Comparison of ENCODE assay signal across 4 cellular contexts in the genomic region with DNA sequence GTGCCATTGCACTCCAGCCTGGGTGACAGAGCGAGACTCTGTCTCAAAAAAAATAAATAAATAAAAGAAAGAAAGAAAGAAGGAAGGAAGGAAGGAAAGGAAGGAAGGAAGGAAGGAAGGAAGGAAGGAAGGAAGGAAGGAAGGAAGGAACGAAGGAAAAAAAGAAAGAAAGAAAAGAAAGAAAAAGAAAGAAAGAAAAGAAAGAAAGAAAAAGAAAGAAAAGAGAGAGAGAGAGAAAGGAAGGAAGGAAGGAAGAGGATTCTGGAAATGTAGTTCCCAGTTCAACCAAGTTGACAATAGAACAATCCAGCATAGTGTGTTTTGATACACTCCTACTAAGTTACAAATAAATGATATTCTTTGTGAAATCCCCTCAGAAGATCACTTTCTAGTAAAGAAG.
DNase-seq lines count a peak whose midpoint lies in the region; ATAC-seq, FAIRE-seq and TF ChIP-seq lines count a peak whose summit lies in the region.
"Not testable (repeated sequence)": the region's sequence is repeated elsewhere in the genome, so short reads cannot be mapped to it uniquely, and the experiment has no call there.

No MANE protein-coding gene starts in this region.

- H3K4me3 ChIP-seq in CD4-positive, CD25-positive, alpha-beta regulatory T cell (ENCODE audit: low read depth, low read length); HEK293 (ENCODE audit: low read depth, low read length); Panc1 (ENCODE audit: low read depth in 2 of 2, low read length in 2 of 2); K562: not testable (repeated sequence)

- H3K4me3 Mint-ChIP-seq in CD4-positive, CD25-positive, alpha-beta regulatory T cell, result not testable (repeated sequence)

- not testable (repeated sequence) for H3K9me3 Mint-ChIP-seq in CD4-positive, CD25-positive, alpha-beta regulatory T cell

- DNase-seq in CD4-positive, CD25-positive, alpha-beta regulatory T cell; Panc1 (ENCODE audit: low read depth, low spot score); K562 (ENCODE audit: extremely low read depth in 1 of 4, low spot score in 3 of 4): not testable (repeated sequence)

- not testable (repeated sequence) for BruUV-seq in Panc1 (replicated peaks; lab: Mats Ljungman, UMichigan); K562 (replicated peaks; lab: Mats Ljungman, UMichigan)

- CTCF ChIA-PET in HEK293 (lab: Yijun Ruan, JAX); Panc1 (lab: Charles Lee); K562 (lab: Yijun Ruan, JAX; ENCODE audit: low intra/inter-chr PET ratio): not testable (repeated sequence)

- H2AFZ ChIP-seq in K562 (ENCODE audit: low read depth, low read length), result not testable (repeated sequence)

- H3K4me1 ChIP-seq in CD4-positive, CD25-positive, alpha-beta regulatory T cell (ENCODE audit: control insufficient read depth, insufficient read depth, low read length, poor library complexity, severe bottlenecking), result peaks cover 32% of the 10 kb centered on the region
- not testable (repeated sequence) for H3K4me1 ChIP-seq in HEK293 (ENCODE audit: control insufficient read depth, insufficient read depth, low read length); K562 (replicated peaks in 1 of 2; ENCODE audit: control insufficient read depth in 2 of 2, insufficient read depth in 2 of 2, low read length in 2 of 2)
- peaks cover 15% of the 10 kb centered on the region for H3K4me1 ChIP-seq in Panc1 (ENCODE audit: control insufficient read depth, insufficient read depth, low read length)

- H3K27me3 ChIP-seq in CD4-positive, CD25-positive, alpha-beta regulatory T cell (ENCODE audit: control insufficient read depth, insufficient read depth, low read length); Panc1 (ENCODE audit: control insufficient read depth, insufficient read depth, low read length); K562 (ENCODE audit: control insufficient read depth in 2 of 2, insufficient read depth in 2 of 2, low read length in 2 of 2): not testable (repeated sequence)

- intact Hi-C loops in Panc1 (cut with micrococcal nuclease; ENCODE audit: unreplicated experiment); K562 (cut with micrococcal nuclease): not testable (repeated sequence)

- H3K27ac ChIP-seq in CD4-positive, CD25-positive, alpha-beta regulatory T cell (ENCODE audit: insufficient read depth, low read length, poor library complexity, severe bottlenecking); HEK293 (ENCODE audit: extremely low read depth, low read depth, low read length); K562 (ENCODE audit: extremely low read depth, low read depth, low read length): not testable (repeated sequence)
- H3K27ac ChIP-seq in Panc1 (ENCODE audit: low read length), result peak overlapping the region; percentile 18; the same call in 1 of the 2 replicates

- not testable (repeated sequence) for H3K79me2 ChIP-seq in K562 (ENCODE audit: control insufficient read depth, insufficient read depth, low read length)

- not testable (repeated sequence) for H3K9me3 ChIP-seq in CD4-positive, CD25-positive, alpha-beta regulatory T cell (ENCODE audit: control insufficient read depth in 2 of 2, low read length in 2 of 2); HEK293 (ENCODE audit: control insufficient read depth, insufficient read depth, low read depth, low read length); Panc1 (ENCODE audit: control insufficient read depth, insufficient read depth, low read depth, low read length); K562 (replicated peaks; ENCODE audit: control insufficient read depth, insufficient read depth, low read depth, low read length)

- TF ChIP-seq POLR2A in K562 (conservative IDR thresholded peaks at IDR 0.05), result not testable (repeated sequence)

- H3K36me3 Mint-ChIP-seq in CD4-positive, CD25-positive, alpha-beta regulatory T cell, result not testable (repeated sequence)

- POLR2A ChIA-PET in HEK293 (lab: Yijun Ruan, JAX); Panc1 (lab: Charles Lee); K562 (lab: Yijun Ruan, JAX): not testable (repeated sequence)

- peak overlapping the region in 2 of 3 donors; percentile 36 to 56 for H3K27ac Mint-ChIP-seq in CD4-positive, CD25-positive, alpha-beta regulatory T cell

- H3K27me3 Mint-ChIP-seq in CD4-positive, CD25-positive, alpha-beta regulatory T cell, result not testable (repeated sequence)

- WGBS in K562 (ENCODE audit: insufficient coverage, low coverage, missing lambda C conversion rate), result no CpG with 5 or more reads among the region's 2 CpGs

- ATAC-seq in CD4-positive, CD25-positive, alpha-beta regulatory T cell (ENCODE audit: low read depth in 2 of 2); Panc1; K562: not testable (repeated sequence)

- not testable (repeated sequence) for H3K9me1 ChIP-seq in K562 (ENCODE audit: control insufficient read depth, insufficient read depth, low read length)

- FAIRE-seq in K562 (lab: Jason Lieb, UNC), result not testable (repeated sequence)

- TF ChIP-seq CTCF in HEK293 (tag by site-specific recombination; IDR thresholded peaks at IDR 0.05); Panc1 (IDR thresholded peaks at IDR 0.05); K562 (IDR thresholded peaks at IDR 0.05 in 2 of 3, conservative IDR thresholded peaks at IDR 0.05 in 1 of 3; ENCODE audit: insufficient read depth in 2 of 3, low read depth in 1 of 3, low read length in 3 of 3): not testable (repeated sequence)

- peaks cover 21 to 39% (median 29%) of the 10 kb centered on the region in 4 donors for H3K4me1 Mint-ChIP-seq in CD4-positive, CD25-positive, alpha-beta regulatory T cell

- not testable (repeated sequence) for H3K36me3 ChIP-seq in CD4-positive, CD25-positive, alpha-beta regulatory T cell (ENCODE audit: control insufficient read depth, insufficient read depth, low read length); HEK293 (ENCODE audit: control insufficient read depth in 2 of 2, insufficient read depth in 1 of 2, low read length in 2 of 2); Panc1 (ENCODE audit: control insufficient read depth, insufficient read depth, low read length); K562 (ENCODE audit: control insufficient read depth, insufficient read depth, low read length)

- H4K20me1 ChIP-seq in K562 (replicated peaks; ENCODE audit: control insufficient read depth, insufficient read depth, low read length), result not testable (repeated sequence)

- not testable (repeated sequence) for TF ChIP-seq EP300 in K562 (IDR thresholded peaks at IDR 0.05; ENCODE audit: low read length)

- H3K9ac ChIP-seq in K562 (ENCODE audit: insufficient read depth in 1 of 2, low read depth in 2 of 2, low read length in 2 of 2), result not testable (repeated sequence)

- in situ Hi-C loops in Panc1 (cut with HindIII; ENCODE audit: low pct_unique_long_range_greater_than_20kb, low sequenced_read_pairs); K562 (cut with MboI): not testable (repeated sequence)

- TF ChIP-seq RAD21 in K562 (CRISPR knock-in tag; conservative IDR thresholded peaks at IDR 0.05 in 1 of 2, IDR thresholded peaks at IDR 0.05 in 1 of 2), result not testable (repeated sequence)

- H3K4me2 ChIP-seq in K562 (ENCODE audit: insufficient read depth, low read length), result not testable (repeated sequence)

TF ChIP-seq in HEK293, 187 proteins besides CTCF, POLR2A, EP300 and RAD21:
- TF ChIP-seq ZNF366 (tag by site-specific recombination; conservative IDR thresholded peaks at IDR 0.05), result peak; percentile 67

TF ChIP-seq in K562, 482 proteins besides CTCF, POLR2A, EP300 and RAD21:
- TF ChIP-seq, protein P1, sequence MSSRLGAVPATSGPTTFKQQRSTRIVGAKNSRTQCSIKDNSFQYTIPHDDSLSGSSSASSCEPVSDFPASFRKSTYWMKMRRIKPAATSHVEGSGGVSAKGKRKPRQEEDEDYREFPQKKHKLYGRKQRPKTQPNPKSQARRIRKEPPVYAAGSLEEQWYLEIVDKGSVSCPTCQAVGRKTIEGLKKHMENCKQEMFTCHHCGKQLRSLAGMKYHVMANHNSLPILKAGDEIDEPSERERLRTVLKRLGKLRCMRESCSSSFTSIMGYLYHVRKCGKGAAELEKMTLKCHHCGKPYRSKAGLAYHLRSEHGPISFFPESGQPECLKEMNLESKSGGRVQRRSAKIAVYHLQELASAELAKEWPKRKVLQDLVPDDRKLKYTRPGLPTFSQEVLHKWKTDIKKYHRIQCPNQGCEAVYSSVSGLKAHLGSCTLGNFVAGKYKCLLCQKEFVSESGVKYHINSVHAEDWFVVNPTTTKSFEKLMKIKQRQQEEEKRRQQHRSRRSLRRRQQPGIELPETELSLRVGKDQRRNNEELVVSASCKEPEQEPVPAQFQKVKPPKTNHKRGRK (tag; IDR thresholded peaks at IDR 0.05), result peak; percentile 75
